8 cellular contexts compared by ENCODE assay signal in the genomic region with DNA sequence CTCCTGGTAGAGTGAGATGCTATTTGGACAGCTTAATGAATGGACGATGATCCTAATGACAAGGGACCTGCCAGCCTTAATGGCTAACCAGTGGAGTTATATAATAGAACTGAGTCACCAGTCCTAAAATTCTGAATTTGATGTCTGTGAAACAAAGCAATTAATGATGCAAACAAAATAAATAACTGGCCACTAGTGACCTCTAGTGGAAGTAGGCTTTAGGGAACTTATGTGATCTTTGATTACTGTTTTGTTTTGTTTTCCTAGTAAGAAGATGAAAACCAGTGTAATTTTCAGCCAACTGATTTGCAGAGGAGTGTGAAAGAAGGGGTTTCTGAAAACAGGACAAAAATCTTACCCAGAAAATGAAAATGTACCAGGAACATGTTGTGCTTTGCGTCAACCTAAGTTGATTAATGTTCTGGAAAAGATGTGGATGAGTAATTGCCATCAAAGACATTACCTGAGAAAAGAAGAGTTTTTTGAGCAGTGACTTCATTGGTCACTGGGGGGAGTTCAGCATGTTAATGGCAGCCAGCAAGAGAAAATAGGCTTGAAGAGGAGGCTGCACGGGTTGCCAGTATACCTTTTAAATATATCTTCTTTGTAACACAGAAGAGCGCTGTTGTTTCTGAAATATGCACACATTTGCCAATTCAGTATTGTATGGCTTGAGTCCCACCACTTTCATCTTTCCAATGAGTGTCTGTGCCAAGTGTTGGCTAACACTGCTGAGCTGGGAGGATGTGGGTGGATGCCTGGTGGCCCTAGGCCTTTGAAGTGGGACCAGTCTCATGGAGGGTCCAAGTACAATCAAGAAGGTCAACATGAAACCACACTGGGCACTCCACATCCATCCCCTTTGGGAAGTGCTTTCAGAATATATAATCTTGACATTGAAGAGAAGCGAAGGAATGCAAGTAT. TPM values are rescaled to one million over a fixed set of nuclear protein-coding genes. Genes with fewer than 3 reads are reported as not detected.
DNase-seq lines count a peak whose midpoint lies in the region; ATAC-seq, FAIRE-seq and TF ChIP-seq lines count a peak whose summit lies in the region.

No MANE protein-coding gene starts in this region.

- H3K27me3 ChIP-seq in K562 (ENCODE audit: control insufficient read depth in 2 of 2, insufficient read depth in 2 of 2, low read length in 2 of 2), result no peaks in the 10 kb centered on the region; a peak in 1 of 5 replicates

- H2AFZ ChIP-seq in K562 (ENCODE audit: low read depth, low read length), result no peak overlapping the region

- H3K27ac ChIP-seq in K562 (ENCODE audit: extremely low read depth, low read depth, low read length), result no peak overlapping the region

- 20% methylated on average over 5 of the region's 5 CpGs for WGBS in K562 (ENCODE audit: insufficient coverage, low coverage, missing lambda C conversion rate)

- no peaks in the 10 kb centered on the region for H3K9me3 ChIP-seq in K562 (replicated peaks; ENCODE audit: control insufficient read depth, insufficient read depth, low read depth, low read length)

- BruUV-seq in K562 (replicated peaks; lab: Mats Ljungman, UMichigan), result no TSS peak

- ATAC-seq in K562, result peak; percentile 45; the same call in 1 of the 3 replicates
- no peak for ATAC-seq in HG03571 (IDR thresholded peaks at IDR 0.05; ENCODE audit: unreplicated experiment)
- no peak for ATAC-seq in GM19023 (IDR thresholded peaks at IDR 0.05; ENCODE audit: unreplicated experiment)

- no peaks in the 10 kb centered on the region for H3K36me3 ChIP-seq in K562 (ENCODE audit: control insufficient read depth, insufficient read depth, low read length)

- peak; percentile 65 for FAIRE-seq in K562 (lab: Jason Lieb, UNC)

- no peak overlapping the region for H3K4me2 ChIP-seq in K562 (ENCODE audit: insufficient read depth, low read length)

- peak; percentile 80 to 84 for TF ChIP-seq RAD21 in K562 (CRISPR knock-in tag; conservative IDR thresholded peaks at IDR 0.05 in 1 of 2, IDR thresholded peaks at IDR 0.05 in 1 of 2)

- no peaks in the 10 kb centered on the region for H3K79me2 ChIP-seq in K562 (ENCODE audit: control insufficient read depth, insufficient read depth, low read length)

- CTCF ChIA-PET in K562 (lab: Yijun Ruan, JAX; ENCODE audit: low intra/inter-chr PET ratio), result interaction anchor here (0.9 to 2.0 kb wide), 2 partner anchors 289 to 292 kb away, joined by 3 to 16 read pairs; no protein-coding TSS in a partner anchor

- in situ Hi-C loops in K562 (cut with MboI), result loop anchor here (5.0 kb wide), 1 partner anchor 287 kb away; no protein-coding TSS in a partner anchor

- TF ChIP-seq POLR2A in K562 (conservative IDR thresholded peaks at IDR 0.05), result no peak

- intact Hi-C loops in K562 (cut with micrococcal nuclease), result loop anchor here (1.0 to 10.0 kb wide), 2 partner anchors 259 to 290 kb away; no protein-coding TSS in a partner anchor

- no peaks in the 10 kb centered on the region for H3K4me1 ChIP-seq in K562 (replicated peaks in 1 of 2; ENCODE audit: control insufficient read depth in 2 of 2, insufficient read depth in 2 of 2, low read length in 2 of 2)

- POLR2A ChIA-PET in K562 (lab: Yijun Ruan, JAX), result interaction anchor here (1.1 kb wide), 1 partner anchor 14 kb away, joined by 7 read pairs; no protein-coding TSS in a partner anchor

- no peaks in the 10 kb centered on the region for H3K9me1 ChIP-seq in K562 (ENCODE audit: control insufficient read depth, insufficient read depth, low read length)

- TF ChIP-seq CTCF in K562 (IDR thresholded peaks at IDR 0.05 in 2 of 3, conservative IDR thresholded peaks at IDR 0.05 in 1 of 3; ENCODE audit: insufficient read depth in 2 of 3, low read depth in 1 of 3, low read length in 3 of 3), result peak; percentile 45 to 72 (median 53); a peak in 5 of 6 replicates

- no peak overlapping the region for H3K9ac ChIP-seq in K562 (ENCODE audit: insufficient read depth in 1 of 2, low read depth in 2 of 2, low read length in 2 of 2)

- no peaks in the 10 kb centered on the region for H4K20me1 ChIP-seq in K562 (replicated peaks; ENCODE audit: control insufficient read depth, insufficient read depth, low read length)

- TF ChIP-seq EP300 in K562 (IDR thresholded peaks at IDR 0.05; ENCODE audit: low read length), result no peak

- peak; percentile 62 for DNase-seq in NOMO-1 treated with DMSO at 0.1 percent for 48 hours (lab: John Stamatoyannopoulos, UW; ENCODE audit: unreplicated experiment)
- DNase-seq in NOMO-1 treated with dmso at 0.1 percent for 144 hours (lab: John Stamatoyannopoulos, UW; ENCODE audit: unreplicated experiment), result no peak
- peak; percentile 83 for DNase-seq in NCI-H2081 treated with DMSO at 0.1 percent for 48 hours (lab: John Stamatoyannopoulos, UW)
- peak; percentile 14 to 52 (median 16) for DNase-seq in K562 (ENCODE audit: extremely low read depth in 1 of 4, low spot score in 3 of 4)
- DNase-seq in left kidney (ENCODE audit: low read depth, low spot score), result peak; percentile 81
- DNase-seq in activated naive CD4-positive, alpha-beta T cell treated with anti-CD3 and anti-CD28 coated beads, Interleukin-2, amount 50 U/mL, for 16 hours, result no peak

- H3K4me3 ChIP-seq in K562, result no peak overlapping the region

TF ChIP-seq in K562, 482 proteins besides CTCF, POLR2A, EP300 and RAD21 (continues in another document):
- peak; percentile 22; the same call in 1 of the 2 replicates for TF ChIP-seq FOSL1 (tag; conservative IDR thresholded peaks at IDR 0.05)
- TF ChIP-seq CREB1 (IDR thresholded peaks at IDR 0.05), result no peak
- no peak for TF ChIP-seq CREB1 (CRISPR knock-in tag; IDR thresholded peaks at IDR 0.05)
- TF ChIP-seq, protein P1, sequence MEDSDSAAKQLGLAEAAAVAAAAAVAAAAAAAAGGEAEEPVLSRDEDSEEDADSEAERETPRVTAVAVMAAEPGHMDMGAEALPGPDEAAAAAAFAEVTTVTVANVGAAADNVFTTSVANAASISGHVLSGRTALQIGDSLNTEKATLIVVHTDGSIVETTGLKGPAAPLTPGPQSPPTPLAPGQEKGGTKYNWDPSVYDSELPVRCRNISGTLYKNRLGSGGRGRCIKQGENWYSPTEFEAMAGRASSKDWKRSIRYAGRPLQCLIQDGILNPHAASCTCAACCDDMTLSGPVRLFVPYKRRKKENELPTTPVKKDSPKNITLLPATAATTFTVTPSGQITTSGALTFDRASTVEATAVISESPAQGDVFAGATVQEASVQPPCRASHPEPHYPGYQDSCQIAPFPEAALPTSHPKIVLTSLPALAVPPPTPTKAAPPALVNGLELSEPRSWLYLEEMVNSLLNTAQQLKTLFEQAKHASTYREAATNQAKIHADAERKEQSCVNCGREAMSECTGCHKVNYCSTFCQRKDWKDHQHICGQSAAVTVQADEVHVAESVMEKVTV (CRISPR knock-in tag; IDR thresholded peaks at IDR 0.05), result peak; percentile 29; the same call in 1 of the 2 replicates

RNA-seq across cellular contexts. Expression of gene VEPH1, which starts 9.3 kb away (rescaled TPM):
- total RNA-seq in K562 (2011; cell fraction: chromatin; rRNA removed; ENCODE audit: low replicate concordance), result 9.7 and 15.1 TPM in 2 replicates
- total RNA-seq in K562 (2011; cell fraction: nucleolus; rRNA removed), result 3.2 and 4.7 TPM in 2 replicates
- total RNA-seq in K562 (2011; cell fraction: nucleoplasm; rRNA removed), result 3.7 and 7.6 TPM in 2 replicates
- total RNA-seq in K562 (2014; rRNA removed) (3.7 and 5.3 TPM in 2 replicates), K562 (2014; rRNA removed; fragmentation: Illumina TruSeq; extraction: Trizol) (5.8 and 8.1 TPM in 2 replicates), K562 (2015; rRNA removed; fragmentation: Illumina TruSeq; extraction: Trizol) (5.3 and 5.7 TPM in 2 replicates), K562 (2021) (4.6 and 5.1 TPM in 2 replicates)
- polyA plus RNA-seq in K562 (2011; rRNA removed) (2.7 and 15.6 TPM in 2 replicates), K562 (2014; fragmentation: Illumina TruSeq; extraction: Trizol) (7.4 and 8.3 TPM in 2 replicates), K562 (2014; fragmentation: Nextera tagmentation; extraction: Ambion mirVana) (10 to 100 TPM; 10.4 to 11.2 TPM), K562 (2014; rRNA removed) (4.4 and 4.5 TPM in 2 replicates)
- polyA plus RNA-seq in K562 (2011; cell fraction: cytosol; rRNA removed), result 0.97 and 3.2 TPM in 2 replicates
- 3.3 and 20.2 TPM in 2 replicates for polyA plus RNA-seq in K562 (2011; cell fraction: nucleus; rRNA removed)
- polyA plus RNA-seq in K562 (2012), result 7.4 and 9.8 TPM in 2 replicates
- polyA minus RNA-seq in K562 (2011; rRNA and poly(A)+ RNA removed), result 4.8 and 17.5 TPM in 2 replicates
- 4.8 TPM in 1 of 2 replicates, not detected in the other for polyA minus RNA-seq in K562 (2011; cell fraction: cytosol; rRNA and poly(A)+ RNA removed)
- 4.7 and 14.9 TPM in 2 replicates for polyA minus RNA-seq in K562 (2011; cell fraction: nucleus; rRNA and poly(A)+ RNA removed)

RNA-seq across cellular contexts. Expression of gene PTX3, which starts 57.2 kb away (rescaled TPM):
- total RNA-seq in K562 (2011; cell fraction: chromatin; rRNA removed; ENCODE audit: low replicate concordance), result not detected in 2 replicates
- total RNA-seq in K562 (2011; cell fraction: nucleolus; rRNA removed), result not detected in 2 replicates
- not detected in 2 replicates for total RNA-seq in K562 (2011; cell fraction: nucleoplasm; rRNA removed)
- total RNA-seq in K562 (2014; rRNA removed), result 0.16 TPM in 1 of 2 replicates, not detected in the other
- 0.13 and 0.15 TPM in 2 replicates for total RNA-seq in K562 (2014; rRNA removed; fragmentation: Illumina TruSeq; extraction: Trizol)
- total RNA-seq in K562 (2015; rRNA removed; fragmentation: Illumina TruSeq; extraction: Trizol), result 0.14 and 0.15 TPM in 2 replicates
- total RNA-seq in K562 (2021), result 0.09 and 0.20 TPM in 2 replicates
- 0.04 TPM in 1 of 2 replicates, not detected in the other for polyA plus RNA-seq in K562 (2011; rRNA removed)
- polyA plus RNA-seq in K562 (2011; cell fraction: cytosol; rRNA removed), result 0.06 TPM in 1 of 2 replicates, not detected in the other
- not detected in 2 replicates for polyA plus RNA-seq in K562 (2011; cell fraction: nucleus; rRNA removed)
- polyA plus RNA-seq in K562 (2012), result 0.21 and 0.42 TPM in 2 replicates
- polyA plus RNA-seq in K562 (2014; fragmentation: Illumina TruSeq; extraction: Trizol), result 0.10 and 0.22 TPM in 2 replicates
- under 1 TPM; 0.04 to 0.22 TPM for polyA plus RNA-seq in K562 (2014; fragmentation: Nextera tagmentation; extraction: Ambion mirVana)
- polyA plus RNA-seq in K562 (2014; rRNA removed), result 0.33 and 0.53 TPM in 2 replicates
- polyA minus RNA-seq in K562 (2011; rRNA and poly(A)+ RNA removed), result not detected in 2 replicates
- not detected in 2 replicates for polyA minus RNA-seq in K562 (2011; cell fraction: cytosol; rRNA and poly(A)+ RNA removed)
- polyA minus RNA-seq in K562 (2011; cell fraction: nucleus; rRNA and poly(A)+ RNA removed), result not detected in 2 replicates

Comparison
In these comparisons a context has a peak if more than half of its experiments do, and no peak if none do; other contexts are left out.
1. DNase-seq: peak in NOMO-1 treated with DMSO at 0.1 percent for 48 hours (single experiment), NCI-H2081 treated with DMSO at 0.1 percent for 48 hours (single experiment), K562 (4 of 4) and left kidney (single experiment); none in NOMO-1 treated with dmso at 0.1 percent for 144 hours (single experiment) and activated naive CD4-positive, alpha-beta T cell treated with anti-CD3 and anti-CD28 coated beads, Interleukin-2, amount 50 U/mL, for 16 hours (single experiment).